ENCODE assay signal across 10 cellular contexts in genomic region chr20:41171736-41172295, GRCh38. TPM values are rescaled to one million over a fixed set of nuclear protein-coding genes. Genes with fewer than 3 reads are reported as not detected.
A peak's percentile ranks its signal among the peaks of the same experiment; 100 is the strongest.
DNase-seq lines count a peak whose midpoint lies in the region; ATAC-seq and TF ChIP-seq lines count a peak whose summit lies in the region.
"Had no signal": no experiment of that assay in that cellular context is flagged by ENCODE, and none has a peak within 500 bp of the region (broad histone marks: within the 10 kb centered on the region; RNA-seq: fewer than 3 reads in every experiment).

No MANE protein-coding gene starts in this region.

- peaks cover 82% of the 10 kb centered on the region for H3K36me3 ChIP-seq in CD8-positive, alpha-beta memory T cell (ENCODE audit: insufficient read depth, low read length)
- H3K36me3 ChIP-seq in esophagus squamous epithelium = peaks cover 17 to 96% (median 23%) of the 10 kb centered on the region in 3 donors
- H3K36me3 ChIP-seq in gastrocnemius medialis = peaks cover 0 to 46% of the 10 kb centered on the region in 2 donors
- peaks cover 63% of the 10 kb centered on the region for H3K36me3 ChIP-seq in brain microvascular endothelial cell (replicated peaks)

- CTCF ChIA-PET in CD8-positive, alpha-beta memory T cell (lab: Charles Lee) = interaction anchor here (0.9 to 3.6 kb wide), 9 partner anchors 9 to 169 kb away, joined by 3 to 49 read pairs (median 20); partner anchors contain the start of gene LPIN3
- CTCF ChIA-PET in activated CD8-positive, alpha-beta T cell treated with anti-CD3 and anti-CD28 coated beads for 36 hours (lab: Charles Lee) = interaction anchor here (0.9 to 5.4 kb wide), 11 partner anchors 10 to 169 kb away, joined by 3 to 36 read pairs (median 17); partner anchors contain the start of gene LPIN3

- no peaks in the 10 kb centered on the region for H3K27me3 ChIP-seq in CD8-positive, alpha-beta memory T cell (ENCODE audit: insufficient read depth, low read length, poor library complexity, severe bottlenecking)
- no peaks in the 10 kb centered on the region for H3K27me3 ChIP-seq in esophagus squamous epithelium
- no peaks in the 10 kb centered on the region for H3K27me3 ChIP-seq in gastrocnemius medialis
- H3K27me3 ChIP-seq in brain microvascular endothelial cell (replicated peaks) = no peaks in the 10 kb centered on the region

- peak overlapping the region; percentile 8 to 98 (median 85) for H3K27ac Mint-ChIP-seq in CD8-positive, alpha-beta memory T cell
- H3K27ac Mint-ChIP-seq in activated CD8-positive, alpha-beta T cell treated with anti-CD3 and anti-CD28 coated beads for 36 hours = peak overlapping the region; percentile 75
- H3K27ac Mint-ChIP-seq: memory B cell had no signal

- no peaks in the 10 kb centered on the region for H3K27me3 Mint-ChIP-seq in CD8-positive, alpha-beta memory T cell
- no peaks in the 10 kb centered on the region for H3K27me3 Mint-ChIP-seq in activated CD8-positive, alpha-beta T cell treated with anti-CD3 and anti-CD28 coated beads for 36 hours
- H3K27me3 Mint-ChIP-seq: memory B cell had no signal

- no peak for TF ChIP-seq POLR2A in esophagus squamous epithelium (IDR thresholded peaks at IDR 0.05)
- no peak for TF ChIP-seq POLR2A in gastrocnemius medialis (IDR thresholded peaks at IDR 0.05)

- POLR2A ChIA-PET in CD8-positive, alpha-beta memory T cell (lab: Charles Lee) = interaction anchor here (1.6 kb wide), 1 partner anchor 30 kb away, joined by 5 read pairs; no protein-coding TSS in a partner anchor
- POLR2A ChIA-PET in activated CD8-positive, alpha-beta T cell treated with anti-CD3 and anti-CD28 coated beads for 36 hours (lab: Charles Lee) = interaction anchor here (1.0 to 1.4 kb wide), 2 partner anchors 8 to 37 kb away, joined by 3 to 4 read pairs; no protein-coding TSS in a partner anchor

- ATAC-seq in activated CD8-positive, alpha-beta T cell treated with anti-CD3 and anti-CD28 coated beads for 36 hours = no peak
- ATAC-seq in gastrocnemius medialis = no peak
- no peak for ATAC-seq in HG02840 (IDR thresholded peaks at IDR 0.05; ENCODE audit: low FRiP score, unreplicated experiment)
- no peak for ATAC-seq in HG03520 (IDR thresholded peaks at IDR 0.05; ENCODE audit: unreplicated experiment)

- 36 to 55% methylated on average over 3 of the region's 3 CpGs for WGBS in esophagus squamous epithelium, 2 donors

- H3K9me3 Mint-ChIP-seq in CD8-positive, alpha-beta memory T cell = no peaks in the 10 kb centered on the region
- no peaks in the 10 kb centered on the region for H3K9me3 Mint-ChIP-seq in activated CD8-positive, alpha-beta T cell treated with anti-CD3 and anti-CD28 coated beads for 36 hours
- H3K9me3 Mint-ChIP-seq: memory B cell had no signal

- H3K4me1 ChIP-seq in CD8-positive, alpha-beta memory T cell (ENCODE audit: insufficient read depth, low read length) = peaks cover 9% of the 10 kb centered on the region
- peaks cover 5 to 67% (median 20%) of the 10 kb centered on the region in 3 donors for H3K4me1 ChIP-seq in esophagus squamous epithelium
- H3K4me1 ChIP-seq in gastrocnemius medialis = peaks cover 45 to 52% of the 10 kb centered on the region in 2 donors

- in situ Hi-C loops in gastrocnemius medialis (cut with MboI; ENCODE audit: low sequenced_read_pairs in 4 of 4) = loop anchor here (5.0 to 10.0 kb wide), 3 partner anchors 53 to 170 kb away; partner anchors contain the start of gene LPIN3 (in 2 of the 4)
- in situ Hi-C loops in brain microvascular endothelial cell (cut with HindIII; ENCODE audit: low pct_ligation_motif_present, low sequenced_read_pairs) = no loop called here

- H3K4me3 Mint-ChIP-seq in CD8-positive, alpha-beta memory T cell = no peak overlapping the region
- no peak overlapping the region for H3K4me3 Mint-ChIP-seq in activated CD8-positive, alpha-beta T cell treated with anti-CD3 and anti-CD28 coated beads for 36 hours
- H3K4me3 Mint-ChIP-seq: memory B cell had no signal

- DNase-seq in CD8-positive, alpha-beta memory T cell = no peak
- DNase-seq in activated CD8-positive, alpha-beta T cell treated with anti-CD3 and anti-CD28 coated beads for 36 hours = no peak
- DNase-seq in esophagus squamous epithelium (lab: John Stamatoyannopoulos, UW) (no peak), gastrocnemius medialis (no peak), A172 (ENCODE audit: low spot score) (no peak), brain microvascular endothelial cell (no peak)
- DNase-seq: NCI-H446 treated with DMSO at 0.1 percent for 48 hours had no signal

- H3K4me1 Mint-ChIP-seq in CD8-positive, alpha-beta memory T cell = peaks cover 36 to 46% (median 40%) of the 10 kb centered on the region in 3 donors
- peaks cover 37% of the 10 kb centered on the region for H3K4me1 Mint-ChIP-seq in activated CD8-positive, alpha-beta T cell treated with anti-CD3 and anti-CD28 coated beads for 36 hours (ENCODE audit: low read depth)

- TF ChIP-seq CTCF in activated CD8-positive, alpha-beta T cell treated with anti-CD3 and anti-CD28 coated beads for 36 hours (IDR thresholded peaks at IDR 0.05) = no peak
- no peak for TF ChIP-seq CTCF in esophagus squamous epithelium (IDR thresholded peaks at IDR 0.05)
- TF ChIP-seq CTCF in gastrocnemius medialis (IDR thresholded peaks at IDR 0.05 in 4 of 5, conservative IDR thresholded peaks at IDR 0.05 in 1 of 5) = no peak
- no peak for TF ChIP-seq CTCF in brain microvascular endothelial cell (IDR thresholded peaks at IDR 0.05; ENCODE audit: low read depth, low read length, missing control alignments)

- peaks cover 4 to 99% (median 25%) of the 10 kb centered on the region in 3 donors for H3K36me3 Mint-ChIP-seq in CD8-positive, alpha-beta memory T cell
- peaks cover 58% of the 10 kb centered on the region for H3K36me3 Mint-ChIP-seq in activated CD8-positive, alpha-beta T cell treated with anti-CD3 and anti-CD28 coated beads for 36 hours (ENCODE audit: low read depth)

- H3K4me3 ChIP-seq in CD8-positive, alpha-beta memory T cell (ENCODE audit: low read length) = no peak overlapping the region
- H3K4me3 ChIP-seq in esophagus squamous epithelium = no peak overlapping the region
- H3K4me3 ChIP-seq in gastrocnemius medialis = no peak overlapping the region
- no peak overlapping the region for H3K4me3 ChIP-seq in brain microvascular endothelial cell (ENCODE audit: low read depth, low read length)

- H3K9me3 ChIP-seq in CD8-positive, alpha-beta memory T cell (ENCODE audit: low read length) = no peaks in the 10 kb centered on the region
- H3K9me3 ChIP-seq in esophagus squamous epithelium = no peaks in the 10 kb centered on the region
- no peaks in the 10 kb centered on the region for H3K9me3 ChIP-seq in gastrocnemius medialis

- no peak overlapping the region for H3K27ac ChIP-seq in CD8-positive, alpha-beta memory T cell (ENCODE audit: low read depth, low read length)
- peak overlapping the region; percentile 67 to 90 (median 82) for H3K27ac ChIP-seq in esophagus squamous epithelium
- peak overlapping the region; percentile 68 to 80 (median 74) for H3K27ac ChIP-seq in gastrocnemius medialis
- H3K27ac ChIP-seq in brain microvascular endothelial cell = no peak overlapping the region

- intact Hi-C loops in activated CD8-positive, alpha-beta T cell treated with anti-CD3 and anti-CD28 coated beads for 36 hours (cut with micrococcal nuclease) = loop anchor here (10.0 kb wide), 1 partner anchor 53 kb away; no protein-coding TSS in a partner anchor
- intact Hi-C loops in esophagus squamous epithelium (cut with DNase I) = loop anchor here (5.0 to 10.0 kb wide), 3 partner anchors 60 to 233 kb away; partner anchors contain the start of gene LPIN3
- intact Hi-C loops in gastrocnemius medialis (cut with DNase I; ENCODE audit: low total_unique reads) = loop anchor here (2.0 to 5.0 kb wide), 2 partner anchors 35 to 239 kb away; partner anchors contain the start of gene PLCG1

RNA-seq across cellular contexts. Expression of gene PLCG1, which starts 34.5 kb away (rescaled TPM):
- 100 to 1,000 TPM; 104 to 108 TPM for total RNA-seq in CD8-positive, alpha-beta memory T cell
- 73.5 TPM for polyA plus RNA-seq in CD8-positive, alpha-beta memory T cell
- total RNA-seq in activated CD8-positive, alpha-beta T cell treated with anti-CD3 and anti-CD28 coated beads for 36 hours = 100 to 1,000 TPM; 259 to 260 TPM
- total RNA-seq in esophagus squamous epithelium (10 to 100 TPM; 30.4 to 84.7 (median 47.8) TPM), gastrocnemius medialis (10 to 100 TPM; 19.9 to 58.0 (median 35.0) TPM)
- 79.6 and 82.9 TPM in 2 replicates for total RNA-seq in A172 (2014; rRNA removed; shearing (Covaris generic))

Comparison
In these comparisons a context has a peak if more than half of its experiments do, and no peak if none do; other contexts are left out.
1. H3K27ac ChIP-seq: peak in esophagus squamous epithelium (4 of 4) and gastrocnemius medialis (4 of 4); none in CD8-positive, alpha-beta memory T cell (single experiment) and brain microvascular endothelial cell (single experiment).